ENCODE assay signal across 25 cellular contexts in the genomic region with DNA sequence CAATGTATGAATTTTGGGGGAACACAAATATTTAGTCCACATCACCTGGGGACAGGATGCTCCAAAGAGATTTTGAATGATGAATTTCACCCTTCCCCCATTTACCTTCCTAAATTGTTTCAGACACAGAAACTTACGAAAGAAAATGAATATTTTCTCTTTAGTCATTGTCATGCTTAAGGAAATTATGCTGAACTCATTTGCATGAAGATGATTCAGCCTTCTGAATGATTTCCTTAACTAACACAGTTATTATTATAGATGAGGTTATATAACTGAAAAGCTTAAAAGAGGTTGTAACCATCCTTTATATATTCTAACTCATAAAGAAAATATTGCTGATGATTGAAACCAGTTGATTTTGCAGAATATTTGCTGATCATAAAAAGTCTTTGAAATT.
"Had no signal": no experiment of that assay in that cellular context is flagged by ENCODE, and none has a peak within 500 bp of the region (broad histone marks: within the 10 kb centered on the region; RNA-seq: fewer than 3 reads in every experiment).

No MANE protein-coding gene starts in this region.

- H3K4me1 ChIP-seq: adrenal gland, ascending aorta, breast epithelium, colonic mucosa, heart right ventricle, lower lobe of right lung, spleen, upper lobe of right lung had no signal

- H3K27me3 Mint-ChIP-seq: activated CD4-positive, alpha-beta T cell treated with anti-CD3 and anti-CD28 coated beads, Interleukin-2, amount 10 ng/mL, durations not matched to agents 7 days and 5 days; activated CD8-positive, alpha-beta memory T cell treated with anti-CD3 and anti-CD28 coated beads, Interleukin-2, amount 10 ng/mL, durations not matched to agents 7 days and 5 days; activated CD8-positive, alpha-beta T cell treated with anti-CD3 and anti-CD28 coated beads for 36 hours had no signal

- H3K9me3 ChIP-seq: adrenal gland, ascending aorta, breast epithelium, colonic mucosa, heart right ventricle, lower lobe of right lung, ovary, sigmoid colon, upper lobe of right lung had no signal

- H3K27ac ChIP-seq: adrenal gland, ascending aorta, breast epithelium, colonic mucosa, epithelial cell of prostate, heart right ventricle, lower lobe of right lung, ovary, sigmoid colon, spleen, upper lobe of right lung, VCaP had no signal

- H3K4me3 Mint-ChIP-seq: activated CD4-positive, alpha-beta T cell treated with anti-CD3 and anti-CD28 coated beads, Interleukin-2, amount 10 ng/mL, durations not matched to agents 7 days and 5 days; activated CD8-positive, alpha-beta memory T cell treated with anti-CD3 and anti-CD28 coated beads, Interleukin-2, amount 10 ng/mL, durations not matched to agents 7 days and 5 days; activated CD8-positive, alpha-beta T cell treated with anti-CD3 and anti-CD28 coated beads for 36 hours; endodermal cell; natural killer cell had no signal

- H3K9me3 Mint-ChIP-seq: endodermal cell had no signal

- H3K4me1 Mint-ChIP-seq: activated CD4-positive, alpha-beta T cell treated with anti-CD3 and anti-CD28 coated beads, Interleukin-2, amount 10 ng/mL, durations not matched to agents 7 days and 5 days; activated CD8-positive, alpha-beta memory T cell treated with anti-CD3 and anti-CD28 coated beads, Interleukin-2, amount 10 ng/mL, durations not matched to agents 7 days and 5 days; endodermal cell; natural killer cell had no signal

- H3K36me3 Mint-ChIP-seq: activated CD8-positive, alpha-beta memory T cell treated with anti-CD3 and anti-CD28 coated beads, Interleukin-2, amount 10 ng/mL, durations not matched to agents 7 days and 5 days; natural killer cell had no signal

- DNase-seq: activated CD4-positive, alpha-beta T cell treated with anti-CD3 and anti-CD28 coated beads, Interleukin-2, amount 10 ng/mL, durations not matched to agents 7 days and 5 days; activated CD8-positive, alpha-beta memory T cell treated with anti-CD3 and anti-CD28 coated beads, Interleukin-2, amount 10 ng/mL, durations not matched to agents 7 days and 5 days; activated CD8-positive, alpha-beta T cell treated with anti-CD3 and anti-CD28 coated beads for 36 hours; activated gamma-delta T cell; activated naive CD4-positive, alpha-beta T cell treated with anti-CD3 and anti-CD28 coated beads, Interleukin-2, amount 50 U/mL, for 16 hours; activated T-cell treated with anti-CD3 and anti-CD28 coated beads for 4 hours; adrenal gland; colonic mucosa; endodermal cell; heart right ventricle; lower lobe of right lung; midbrain; natural killer cell; ovary; sigmoid colon; spleen; stimulated activated CD4-positive, alpha-beta T cell treated with anti-CD3 and anti-CD28 coated beads, Interleukin-4, amount 100 ng/mL, for 24 hours; stimulated activated naive CD4-positive, alpha-beta T cell treated with Interleukin-2 at 50 U/mL for 16 hours; upper lobe of right lung had no signal

- H3K27me3 ChIP-seq: adrenal gland, ascending aorta, breast epithelium, colonic mucosa, heart right ventricle, ovary, sigmoid colon, spleen, upper lobe of right lung had no signal

- H3K27ac Mint-ChIP-seq: activated CD4-positive, alpha-beta T cell treated with anti-CD3 and anti-CD28 coated beads, Interleukin-2, amount 10 ng/mL, durations not matched to agents 7 days and 5 days; activated CD8-positive, alpha-beta memory T cell treated with anti-CD3 and anti-CD28 coated beads, Interleukin-2, amount 10 ng/mL, durations not matched to agents 7 days and 5 days; activated CD8-positive, alpha-beta T cell treated with anti-CD3 and anti-CD28 coated beads for 36 hours; endodermal cell; natural killer cell had no signal

- H3K36me3 ChIP-seq: adrenal gland, ascending aorta, breast epithelium, colonic mucosa, heart right ventricle, lower lobe of right lung, ovary, sigmoid colon, spleen, upper lobe of right lung had no signal

- ATAC-seq: activated CD4-positive, CD25-positive, alpha-beta regulatory T cell treated with anti-CD3 and anti-CD28 coated beads, Interleukin-2, amount 50 U/mL, for 24 hours; activated CD8-positive, alpha-beta memory T cell treated with anti-CD3 and anti-CD28 coated beads, Interleukin-2, amount 10 ng/mL, durations not matched to agents 7 days and 5 days; heart right ventricle; left lobe of liver; lower lobe of right lung; natural killer cell; upper lobe of right lung had no signal

- H3K4me3 ChIP-seq: adrenal gland, ascending aorta, breast epithelium, colonic mucosa, heart right ventricle, lower lobe of right lung, ovary, sigmoid colon, spleen, upper lobe of right lung had no signal
